10 cellular contexts compared by ENCODE assay signal in genomic region chr3:179446501-179446900, GRCh38. TPM values are rescaled to one million over a fixed set of nuclear protein-coding genes. Genes with fewer than 3 reads are reported as not detected.
DNase-seq lines count a peak whose midpoint lies in the region; ATAC-seq, FAIRE-seq and TF ChIP-seq lines count a peak whose summit lies in the region.
"Had no signal": no experiment of that assay in that cellular context is flagged by ENCODE, and none has a peak within 500 bp of the region (broad histone marks: within the 10 kb centered on the region; RNA-seq: fewer than 3 reads in every experiment).

No MANE protein-coding gene starts in this region.

- H4K20me1 ChIP-seq in OCI-LY3 (ENCODE audit: insufficient read depth, low read length), result no peaks in the 10 kb centered on the region

- no peaks in the 10 kb centered on the region for H3K79me2 ChIP-seq in OCI-LY3 (ENCODE audit: low read length)

- H3K4me2 ChIP-seq in OCI-LY3 (ENCODE audit: low read length), result peak overlapping the region; percentile 16

- no peak overlapping the region for H3K27ac ChIP-seq in OCI-LY3 (ENCODE audit: low read length)
- H3K27ac ChIP-seq: testis had no signal

- peaks cover 10% of the 10 kb centered on the region; the same call in 1 of the 2 replicates for H3K27me3 ChIP-seq in OCI-LY3 (ENCODE audit: low read depth, low read length)
- H3K27me3 ChIP-seq: testis had no signal

- H3K4me1 ChIP-seq in OCI-LY3 (ENCODE audit: low read length), result peaks cover 24% of the 10 kb centered on the region

- no peak overlapping the region for H3K4me3 ChIP-seq in OCI-LY3 (ENCODE audit: low read length)
- H3K4me3 ChIP-seq: testis had no signal

- H3K9ac ChIP-seq in OCI-LY3 (ENCODE audit: low read length), result no peak overlapping the region

- no peak overlapping the region for H2AFZ ChIP-seq in OCI-LY3 (ENCODE audit: low read depth, low read length)

- DNase-seq in fibroblast of gingiva (ENCODE audit: low read depth), result peak; percentile 20
- no peak for DNase-seq in cerebellum (ENCODE audit: low spot score)
- no peak for DNase-seq in middle frontal gyrus (ENCODE audit: extremely low spot score, low spot score)
- DNase-seq: testis had no signal

- peak; percentile 64 for TF ChIP-seq CTCF in OCI-LY3 (IDR thresholded peaks at IDR 0.05; ENCODE audit: low read depth, low read length)

- no peak for ATAC-seq in GM18861 (IDR thresholded peaks at IDR 0.05; ENCODE audit: unreplicated experiment)
- no peak for ATAC-seq in GM19452 (IDR thresholded peaks at IDR 0.05; ENCODE audit: unreplicated experiment)

- H3K9me3 ChIP-seq in OCI-LY3 (ENCODE audit: insufficient read depth, low read length), result no peaks in the 10 kb centered on the region
- H3K9me3 ChIP-seq: testis had no signal

- FAIRE-seq in A204.1 (lab: Jason Lieb, UNC) (peak; percentile 39), G401.6 (lab: Jason Lieb, UNC) (peak; percentile 92)
- FAIRE-seq: GM12892 had no signal

- no peaks in the 10 kb centered on the region for H3K36me3 ChIP-seq in OCI-LY3 (replicated peaks; ENCODE audit: low read depth, low read length)

RNA-seq across cellular contexts. Expression of gene GNB4, which starts 4.8 kb away (rescaled TPM):
- 58.7 TPM for total RNA-seq in cerebellum
